In the genomic region with DNA sequence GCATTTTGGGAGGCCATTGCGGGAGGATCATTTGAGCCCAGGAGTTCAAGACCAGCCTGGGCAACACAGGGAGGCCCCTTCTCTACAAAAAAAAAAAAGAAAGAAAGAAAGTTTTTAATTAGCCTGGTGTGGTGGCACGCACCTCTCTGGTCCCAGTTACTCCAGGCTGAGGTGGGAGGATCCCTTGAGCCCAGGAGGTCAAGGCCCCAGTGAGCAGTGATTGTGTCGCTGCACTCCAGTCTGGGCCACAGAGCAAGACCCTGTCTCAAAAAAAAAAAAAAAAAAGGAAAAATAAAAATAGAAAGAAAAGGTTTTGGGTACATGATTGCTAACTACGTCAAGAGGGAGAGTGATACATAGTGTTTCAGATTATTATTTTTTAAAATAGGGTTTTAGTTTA, we compare ENCODE assay signal across 11 cellular contexts. TPM values are rescaled to one million over a fixed set of nuclear protein-coding genes. Genes with fewer than 3 reads are reported as not detected.
"Had no signal": no experiment of that assay in that cellular context is flagged by ENCODE, and none has a peak within 500 bp of the region (broad histone marks: within the 10 kb centered on the region; RNA-seq: fewer than 3 reads in every experiment).

No MANE protein-coding gene starts in this region.

- H3K27ac ChIP-seq: gastroesophageal sphincter, neutrophil had no signal

- H3K9me3 ChIP-seq: gastroesophageal sphincter, neutrophil had no signal

- H3K9me3 Mint-ChIP-seq: activated CD4-positive, alpha-beta memory T cell treated with anti-CD3 and anti-CD28 coated beads for 36 hours; activated naive CD8-positive, alpha-beta T cell treated with anti-CD3 and anti-CD28 coated beads for 36 hours; stimulated activated effector memory CD8-positive, alpha-beta T cell treated with anti-CD3 and anti-CD28 coated beads, Interleukin-12 subunit alpha, Interleukin-12 subunit beta, amount 100 ng/mL, for 72 hours had no signal

- H3K27me3 Mint-ChIP-seq: activated CD4-positive, alpha-beta memory T cell treated with anti-CD3 and anti-CD28 coated beads for 36 hours; activated naive CD8-positive, alpha-beta T cell treated with anti-CD3 and anti-CD28 coated beads for 36 hours had no signal

- H3K4me3 Mint-ChIP-seq: activated CD4-positive, alpha-beta memory T cell treated with anti-CD3 and anti-CD28 coated beads for 36 hours; activated naive CD8-positive, alpha-beta T cell treated with anti-CD3 and anti-CD28 coated beads for 36 hours; stimulated activated effector memory CD8-positive, alpha-beta T cell treated with anti-CD3 and anti-CD28 coated beads, Interleukin-12 subunit alpha, Interleukin-12 subunit beta, amount 100 ng/mL, for 72 hours had no signal

- H3K4me3 ChIP-seq: gastroesophageal sphincter had no signal

- H3K27ac Mint-ChIP-seq: activated CD4-positive, alpha-beta memory T cell treated with anti-CD3 and anti-CD28 coated beads for 36 hours; activated naive CD8-positive, alpha-beta T cell treated with anti-CD3 and anti-CD28 coated beads for 36 hours; stimulated activated effector memory CD8-positive, alpha-beta T cell treated with anti-CD3 and anti-CD28 coated beads, Interleukin-12 subunit alpha, Interleukin-12 subunit beta, amount 100 ng/mL, for 72 hours had no signal

- ATAC-seq: gastroesophageal sphincter; stimulated activated effector memory CD8-positive, alpha-beta T cell treated with anti-CD3 and anti-CD28 coated beads, Interleukin-12 subunit alpha, Interleukin-12 subunit beta, amount 100 ng/mL, for 72 hours had no signal

- H3K36me3 Mint-ChIP-seq: activated CD4-positive, alpha-beta memory T cell treated with anti-CD3 and anti-CD28 coated beads for 36 hours; activated naive CD8-positive, alpha-beta T cell treated with anti-CD3 and anti-CD28 coated beads for 36 hours; stimulated activated effector memory CD8-positive, alpha-beta T cell treated with anti-CD3 and anti-CD28 coated beads, Interleukin-12 subunit alpha, Interleukin-12 subunit beta, amount 100 ng/mL, for 72 hours had no signal

- H3K36me3 ChIP-seq: gastroesophageal sphincter, neutrophil had no signal

- FAIRE-seq: bronchial epithelial cell, urothelium cell line had no signal

- DNase-seq: activated CD4-positive, alpha-beta memory T cell treated with anti-CD3 and anti-CD28 coated beads for 36 hours; activated CD4-positive, alpha-beta T cell treated with anti-CD3 and anti-CD28 coated beads for 1 hour; activated gamma-delta T cell; activated naive CD8-positive, alpha-beta T cell treated with anti-CD3 and anti-CD28 coated beads for 36 hours; activated T-cell treated with anti-CD3 and anti-CD28 coated beads, Interleukin-2, amount 50 U/mL, for 48 hours; anterior cingulate cortex had no signal

- H3K27me3 ChIP-seq: gastroesophageal sphincter, neutrophil had no signal

RNA-seq across cellular contexts. Expression of gene MYOZ1, which starts 48.2 kb away (rescaled TPM):
- total RNA-seq: activated CD4-positive, alpha-beta memory T cell treated with anti-CD3 and anti-CD28 coated beads for 36 hours; activated naive CD8-positive, alpha-beta T cell treated with anti-CD3 and anti-CD28 coated beads for 36 hours; bronchial epithelial cell; gastroesophageal sphincter had no signal
